In genomic region chr7:20307901-20308300, GRCh38 we compare ENCODE assay signal across 14 cellular contexts. TPM values are rescaled to one million over a fixed set of nuclear protein-coding genes. Genes with fewer than 3 reads are reported as not detected.
A peak's percentile ranks its signal among the peaks of the same experiment; 100 is the strongest.
DNase-seq lines count a peak whose midpoint lies in the region; ATAC-seq, FAIRE-seq and TF ChIP-seq lines count a peak whose summit lies in the region.
"Had no signal": no experiment of that assay in that cellular context is flagged by ENCODE, and none has a peak within 500 bp of the region (broad histone marks: within the 10 kb centered on the region; RNA-seq: fewer than 3 reads in every experiment).

No MANE protein-coding gene starts in this region.

- H3K9me3 Mint-ChIP-seq in activated CD4-positive, alpha-beta T cell treated with anti-CD3 and anti-CD28 coated beads, Interleukin-2, amount 10 ng/mL, durations not matched to agents 24 days and 14 days = no peaks in the 10 kb centered on the region
- no peaks in the 10 kb centered on the region for H3K9me3 Mint-ChIP-seq in activated CD4-positive, alpha-beta memory T cell treated with anti-CD3 and anti-CD28 coated beads for 36 hours
- H3K9me3 Mint-ChIP-seq: HFFc6; stimulated activated naive CD8-positive, alpha-beta T cell treated with anti-CD3 and anti-CD28 coated beads, Interleukin-15, Interleukin-2, amounts not matched to agents 100 ng/mL and 50 ng/mL, for 24 hours had no signal

- H3K36me3 Mint-ChIP-seq in activated CD4-positive, alpha-beta T cell treated with anti-CD3 and anti-CD28 coated beads, Interleukin-2, amount 10 ng/mL, durations not matched to agents 24 days and 14 days (ENCODE audit: low read depth) = no peaks in the 10 kb centered on the region
- H3K36me3 Mint-ChIP-seq in activated CD4-positive, alpha-beta memory T cell treated with anti-CD3 and anti-CD28 coated beads for 36 hours = no peaks in the 10 kb centered on the region

- no peaks in the 10 kb centered on the region for H3K9me1 ChIP-seq in K562 (ENCODE audit: control insufficient read depth, insufficient read depth, low read length)

- H3K79me2 ChIP-seq in K562 (ENCODE audit: control insufficient read depth, insufficient read depth, low read length) = no peaks in the 10 kb centered on the region

- TF ChIP-seq EP300 in K562 (IDR thresholded peaks at IDR 0.05; ENCODE audit: low read length) = no peak

- H3K27me3 Mint-ChIP-seq in activated CD4-positive, alpha-beta T cell treated with anti-CD3 and anti-CD28 coated beads, Interleukin-2, amount 10 ng/mL, durations not matched to agents 24 days and 14 days = peaks cover 9% of the 10 kb centered on the region
- no peaks in the 10 kb centered on the region for H3K27me3 Mint-ChIP-seq in activated CD4-positive, alpha-beta memory T cell treated with anti-CD3 and anti-CD28 coated beads for 36 hours
- H3K27me3 Mint-ChIP-seq: stimulated activated naive CD8-positive, alpha-beta T cell treated with anti-CD3 and anti-CD28 coated beads, Interleukin-15, Interleukin-2, amounts not matched to agents 100 ng/mL and 50 ng/mL, for 24 hours had no signal

- TF ChIP-seq POLR2A in K562 (conservative IDR thresholded peaks at IDR 0.05) = no peak

- no peak for TF ChIP-seq CTCF in K562 (IDR thresholded peaks at IDR 0.05 in 2 of 3, conservative IDR thresholded peaks at IDR 0.05 in 1 of 3; ENCODE audit: insufficient read depth in 2 of 3, low read depth in 1 of 3, low read length in 3 of 3)

- H3K4me3 ChIP-seq in K562 = no peak overlapping the region
- no peak overlapping the region for H3K4me3 ChIP-seq in mesodermal cell (ENCODE audit: extremely low read depth, insufficient read depth, low read length, poor library complexity, severe bottlenecking)

- H3K9ac ChIP-seq in K562 (ENCODE audit: insufficient read depth in 1 of 2, low read depth in 2 of 2, low read length in 2 of 2) = no peak overlapping the region

- no peak overlapping the region for H3K4me2 ChIP-seq in K562 (ENCODE audit: insufficient read depth, low read length)

- WGBS in K562 (ENCODE audit: insufficient coverage, low coverage, missing lambda C conversion rate) = 43% methylated on average over 7 of the region's 7 CpGs
- 34 to 39% methylated on average over 6 to 7 of the region's 7 CpGs for WGBS in mesodermal cell (ENCODE audit: insufficient coverage in 2 of 2), 2 experiments

- H3K27me3 ChIP-seq in K562 (ENCODE audit: control insufficient read depth in 2 of 2, insufficient read depth in 2 of 2, low read length in 2 of 2) = no peaks in the 10 kb centered on the region

- ATAC-seq in K562 (0 out of 3 replicates have a peak, but pooled peaks have one; percentile 33), HG03469 (IDR thresholded peaks at IDR 0.05; ENCODE audit: unreplicated experiment) (no peak), HG02884 (IDR thresholded peaks at IDR 0.05; ENCODE audit: unreplicated experiment) (no peak)

- peak; percentile 11 for FAIRE-seq in K562 (lab: Jason Lieb, UNC)
- FAIRE-seq: HTR-8/SVneo had no signal

- H3K27ac ChIP-seq in K562 (ENCODE audit: extremely low read depth, low read depth, low read length) (no peak overlapping the region), mesodermal cell (ENCODE audit: low read depth, low read length, severe bottlenecking) (peak overlapping the region; percentile 90)

- no TSS peak for BruUV-seq in K562 (replicated peaks; lab: Mats Ljungman, UMichigan)

- DNase-seq in ELF-1 (ENCODE audit: low read depth, low spot score) (peak; percentile 48), NCI-H2107 (lab: John Stamatoyannopoulos, UW) (peak; percentile 30), K562 (ENCODE audit: extremely low read depth in 1 of 4, low spot score in 3 of 4) (peak in 2 of 4 experiments; percentile 19 to 20)
- DNase-seq in activated CD4-positive, alpha-beta T cell treated with anti-CD3 and anti-CD28 coated beads, Interleukin-2, amount 10 ng/mL, durations not matched to agents 24 days and 14 days = no peak
- DNase-seq in activated CD4-positive, alpha-beta memory T cell treated with anti-CD3 and anti-CD28 coated beads for 36 hours = no peak
- DNase-seq: activated naive CD4-positive, alpha-beta T cell treated with Interleukin-2 at 50 U/mL for 16 hours; DND-41; HFFc6; T-helper 9 cell had no signal

- H3K27ac Mint-ChIP-seq in activated CD4-positive, alpha-beta T cell treated with anti-CD3 and anti-CD28 coated beads, Interleukin-2, amount 10 ng/mL, durations not matched to agents 24 days and 14 days = no peak overlapping the region
- H3K27ac Mint-ChIP-seq in activated CD4-positive, alpha-beta memory T cell treated with anti-CD3 and anti-CD28 coated beads for 36 hours = no peak overlapping the region
- H3K27ac Mint-ChIP-seq: HFFc6; stimulated activated naive CD8-positive, alpha-beta T cell treated with anti-CD3 and anti-CD28 coated beads, Interleukin-15, Interleukin-2, amounts not matched to agents 100 ng/mL and 50 ng/mL, for 24 hours had no signal

- CTCF ChIA-PET in K562 (lab: Yijun Ruan, JAX; ENCODE audit: low intra/inter-chr PET ratio) = no interaction called here
- CTCF ChIA-PET in activated CD4-positive, alpha-beta memory T cell treated with anti-CD3 and anti-CD28 coated beads for 36 hours (lab: Charles Lee) = no interaction called here

- H3K36me3 ChIP-seq in K562 (ENCODE audit: control insufficient read depth, insufficient read depth, low read length) (no peaks in the 10 kb centered on the region), mesodermal cell (ENCODE audit: control insufficient read depth, insufficient read depth, low read length) (no peaks in the 10 kb centered on the region)

- POLR2A ChIA-PET in K562 (lab: Yijun Ruan, JAX) = interaction anchor here (0.9 to 1.0 kb wide), 2 partner anchors 9 to 90 kb away, joined by 3 read pairs; no protein-coding TSS in a partner anchor
- POLR2A ChIA-PET in activated CD4-positive, alpha-beta memory T cell treated with anti-CD3 and anti-CD28 coated beads for 36 hours (lab: Charles Lee) = no interaction called here

- no peak for TF ChIP-seq RAD21 in K562 (CRISPR knock-in tag; conservative IDR thresholded peaks at IDR 0.05 in 1 of 2, IDR thresholded peaks at IDR 0.05 in 1 of 2)

- in situ Hi-C loops in K562 (cut with MboI) = no loop called here

- H2AFZ ChIP-seq in K562 (ENCODE audit: low read depth, low read length) = peak overlapping the region; percentile 73

- peaks cover 9 to 18% of the 10 kb centered on the region in 2 experiments for H3K4me1 ChIP-seq in K562 (replicated peaks in 1 of 2; ENCODE audit: control insufficient read depth in 2 of 2, insufficient read depth in 2 of 2, low read length in 2 of 2)
- H3K4me1 ChIP-seq in mesodermal cell (ENCODE audit: control insufficient read depth, insufficient read depth, low read length, poor library complexity, severe bottlenecking) = peaks cover 10% of the 10 kb centered on the region

- no peaks in the 10 kb centered on the region for H4K20me1 ChIP-seq in K562 (replicated peaks; ENCODE audit: control insufficient read depth, insufficient read depth, low read length)

- H3K4me3 Mint-ChIP-seq in activated CD4-positive, alpha-beta T cell treated with anti-CD3 and anti-CD28 coated beads, Interleukin-2, amount 10 ng/mL, durations not matched to agents 24 days and 14 days = no peak overlapping the region
- H3K4me3 Mint-ChIP-seq in activated CD4-positive, alpha-beta memory T cell treated with anti-CD3 and anti-CD28 coated beads for 36 hours = no peak overlapping the region
- H3K4me3 Mint-ChIP-seq: HFFc6; stimulated activated naive CD8-positive, alpha-beta T cell treated with anti-CD3 and anti-CD28 coated beads, Interleukin-15, Interleukin-2, amounts not matched to agents 100 ng/mL and 50 ng/mL, for 24 hours had no signal

- intact Hi-C loops in K562 (cut with micrococcal nuclease) = loop anchor here (5.0 kb wide), 1 partner anchor 111 kb away; no protein-coding TSS in a partner anchor
- intact Hi-C loops in activated CD4-positive, alpha-beta T cell treated with anti-CD3 and anti-CD28 coated beads, Interleukin-2, amount 10 ng/mL, durations not matched to agents 24 days and 14 days (cut with micrococcal nuclease) = no loop called here
- intact Hi-C loops in activated CD4-positive, alpha-beta memory T cell treated with anti-CD3 and anti-CD28 coated beads for 36 hours (cut with micrococcal nuclease) = no loop called here

- no peaks in the 10 kb centered on the region for H3K4me1 Mint-ChIP-seq in activated CD4-positive, alpha-beta T cell treated with anti-CD3 and anti-CD28 coated beads, Interleukin-2, amount 10 ng/mL, durations not matched to agents 24 days and 14 days
- no peaks in the 10 kb centered on the region for H3K4me1 Mint-ChIP-seq in activated CD4-positive, alpha-beta memory T cell treated with anti-CD3 and anti-CD28 coated beads for 36 hours (ENCODE audit: low read depth)

- H3K9me3 ChIP-seq in K562 (replicated peaks; ENCODE audit: control insufficient read depth, insufficient read depth, low read depth, low read length) = 0 out of 2 replicates have a peak, but pooled peaks cover 2% of the 10 kb centered on the region
- H3K9me3 ChIP-seq in mesodermal cell (ENCODE audit: control insufficient read depth, low read length) = no peaks in the 10 kb centered on the region

TF ChIP-seq in K562, 482 proteins besides CTCF, POLR2A, EP300 and RAD21 (continues in another document):
- TF ChIP-seq XRCC3 (IDR thresholded peaks at IDR 0.05) = no peak

RNA-seq across cellular contexts. Expression of gene ITGB8, which starts 22.8 kb away (rescaled TPM):
- total RNA-seq in K562 (2011; cell fraction: chromatin; rRNA removed; ENCODE audit: low replicate concordance) = 0.14 TPM in 1 of 2 replicates, not detected in the other
- total RNA-seq in K562 (2011; cell fraction: nucleolus; rRNA removed) = not detected in 2 replicates
- 0.15 TPM in 1 of 2 replicates, not detected in the other for total RNA-seq in K562 (2011; cell fraction: nucleoplasm; rRNA removed)
- total RNA-seq in K562 (2014; rRNA removed) = under 0.01 and 0.04 TPM in 2 replicates
- total RNA-seq in K562 (2014; rRNA removed; fragmentation: Illumina TruSeq; extraction: Trizol) = not detected in 2 replicates
- total RNA-seq in K562 (2015; rRNA removed; fragmentation: Illumina TruSeq; extraction: Trizol) = not detected in 2 replicates
- 0.02 and 0.04 TPM in 2 replicates for total RNA-seq in K562 (2021)
- polyA plus RNA-seq in K562 (2011; rRNA removed) = 0.01 and 0.03 TPM in 2 replicates
- 0.03 TPM in 1 of 2 replicates, not detected in the other for polyA plus RNA-seq in K562 (2011; cell fraction: cytosol; rRNA removed)
- polyA plus RNA-seq in K562 (2011; cell fraction: nucleus; rRNA removed) = 0.03 and 0.04 TPM in 2 replicates
- 0.04 TPM in 1 of 2 replicates, not detected in the other for polyA plus RNA-seq in K562 (2012)
- polyA plus RNA-seq in K562 (2014; fragmentation: Illumina TruSeq; extraction: Trizol) = not detected in 2 replicates
- polyA plus RNA-seq in K562 (2014; fragmentation: Nextera tagmentation; extraction: Ambion mirVana) = not detected
- polyA plus RNA-seq in K562 (2014; rRNA removed) = 0.04 TPM in 1 of 2 replicates, not detected in the other
- polyA minus RNA-seq in K562 (2011; rRNA and poly(A)+ RNA removed) = 0.04 and 0.06 TPM in 2 replicates
- not detected in 2 replicates for polyA minus RNA-seq in K562 (2011; cell fraction: cytosol; rRNA and poly(A)+ RNA removed)
- 0.13 and 0.22 TPM in 2 replicates for polyA minus RNA-seq in K562 (2011; cell fraction: nucleus; rRNA and poly(A)+ RNA removed)
- polyA plus RNA-seq in mesodermal cell (2013, experiment 1 of 2) = 1.6 TPM
- 1.7 TPM for polyA plus RNA-seq in mesodermal cell (2013, experiment 2 of 2)
- total RNA-seq in activated CD4-positive, alpha-beta T cell treated with anti-CD3 and anti-CD28 coated beads, Interleukin-2, amount 10 ng/mL, durations not matched to agents 24 days and 14 days = not detected in 2 replicates
- total RNA-seq in activated CD4-positive, alpha-beta memory T cell treated with anti-CD3 and anti-CD28 coated beads for 36 hours = not detected
- total RNA-seq: HFFc6 had no signal

Comparison
In these comparisons a context has a peak if more than half of its experiments do, and no peak if none do; other contexts are left out.
1. DNase-seq: peak in ELF-1 (single experiment) and NCI-H2107 (single experiment); none in activated CD4-positive, alpha-beta T cell treated with anti-CD3 and anti-CD28 coated beads, Interleukin-2, amount 10 ng/mL, durations not matched to agents 24 days and 14 days (single experiment) and activated CD4-positive, alpha-beta memory T cell treated with anti-CD3 and anti-CD28 coated beads for 36 hours (single experiment).